ENCODE assay signal across 1 cellular context in genomic region chr12:62749586-62749985, GRCh38.
TF ChIP-seq lines count a peak whose summit lies in the region.

No MANE protein-coding gene starts in this region.

TF ChIP-seq in SK-N-SH treated with all-trans-retinoic acid at 6 μM for 48 hours, 23 proteins besides CTCF, POLR2A, EP300 and RAD21 (continued from another document):
- TF ChIP-seq CREB5 (CRISPR knock-in tag; IDR thresholded peaks at IDR 0.05; ENCODE audit: low read depth), result no peak
- TF ChIP-seq GLIS3 (CRISPR knock-in tag; IDR thresholded peaks at IDR 0.05), result no peak
- no peak for TF ChIP-seq ISL1 (CRISPR knock-in tag; IDR thresholded peaks at IDR 0.05)
- TF ChIP-seq PATZ1 (CRISPR knock-in tag; IDR thresholded peaks at IDR 0.05; ENCODE audit: borderline replicate concordance), result no peak
- no peak for TF ChIP-seq POU6F1 (CRISPR knock-in tag; IDR thresholded peaks at IDR 0.05; ENCODE audit: borderline replicate concordance, low read depth)
- no peak for TF ChIP-seq TCF4 (CRISPR knock-in tag; IDR thresholded peaks at IDR 0.05; ENCODE audit: borderline replicate concordance)
- no peak for TF ChIP-seq ZC3H10 (CRISPR knock-in tag; IDR thresholded peaks at IDR 0.05)
- no peak for TF ChIP-seq ZNF565 (CRISPR knock-in tag; conservative IDR thresholded peaks at IDR 0.05; ENCODE audit: low read depth)
- TF ChIP-seq ZNF8 (CRISPR knock-in tag; IDR thresholded peaks at IDR 0.05), result no peak
- TF ChIP-seq TSHZ2 (CRISPR knock-in tag; IDR thresholded peaks at IDR 0.05), result no peak
- TF ChIP-seq ARNTL (CRISPR knock-in tag; IDR thresholded peaks at IDR 0.05; ENCODE audit: borderline replicate concordance, low read depth), result no peak
- no peak for TF ChIP-seq TOX (CRISPR knock-in tag; IDR thresholded peaks at IDR 0.05; ENCODE audit: borderline replicate concordance)
